8 cellular contexts compared by ENCODE assay signal in the genomic region with DNA sequence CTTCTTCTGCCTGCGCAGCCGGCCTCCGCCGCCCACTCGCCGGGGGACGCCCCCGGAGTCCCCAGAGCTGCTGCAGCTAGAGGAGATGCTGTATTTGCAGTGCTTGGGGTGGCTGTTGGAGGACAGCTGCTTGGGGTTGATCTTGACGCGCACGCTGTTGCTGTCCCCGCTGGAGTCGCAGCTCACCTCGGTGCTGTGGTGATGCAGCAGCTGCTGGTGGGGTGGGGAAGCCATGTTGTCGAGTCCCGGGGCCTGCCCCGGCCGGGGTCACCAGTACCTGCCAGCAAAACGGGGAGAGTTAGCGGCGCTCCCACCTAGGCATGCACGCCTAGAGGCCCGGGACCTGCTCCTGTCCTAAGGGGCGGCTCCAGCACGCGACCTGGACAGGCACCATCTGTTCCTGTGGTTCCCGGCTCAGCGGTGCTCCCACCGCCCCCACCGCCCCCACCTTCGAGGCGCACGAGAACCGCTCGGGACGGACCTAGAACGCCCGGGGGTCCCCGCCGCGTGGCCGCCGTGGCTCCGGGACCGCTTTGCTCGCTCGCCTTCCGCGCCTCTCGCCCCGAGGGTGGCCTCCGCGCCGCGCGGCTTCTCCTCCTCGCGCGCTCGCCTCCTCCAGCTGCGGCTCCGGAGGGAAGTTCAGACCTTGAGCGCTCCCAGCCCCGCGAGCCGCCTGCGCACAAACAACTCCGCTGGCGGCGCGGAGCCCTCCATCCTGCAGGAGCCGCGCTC.
DNase-seq lines count a peak whose midpoint lies in the region; ATAC-seq lines count a peak whose summit lies in the region.

No MANE protein-coding gene starts in this region.

- H3K9me3 Mint-ChIP-seq in memory B cell, result no peaks in the 10 kb centered on the region

- peak overlapping the region; percentile 79 for H3K4me3 Mint-ChIP-seq in memory B cell

- H3K36me3 Mint-ChIP-seq in memory B cell, result no peaks in the 10 kb centered on the region

- no peak overlapping the region for H3K27ac Mint-ChIP-seq in memory B cell

- DNase-seq in COLO668 (lab: John Stamatoyannopoulos, UW; ENCODE audit: unreplicated experiment) (peak; percentile 77), NCI-H1092 treated with DMSO at 0.1 percent for 48 hours (lab: John Stamatoyannopoulos, UW) (peak; percentile 29), memory B cell (ENCODE audit: low spot score in 2 of 2) (peak; percentile 33 to 53)
- DNase-seq in activated CD4-positive, alpha-beta T cell treated with anti-CD3 and anti-CD28 coated beads, Interleukin-2, amount 50 U/mL, for 1 hour, result peak; percentile 43
- DNase-seq in effector CD4-positive, alpha-beta T cell, result peak; percentile 22
- DNase-seq in stimulated activated CD8-positive, alpha-beta memory T cell treated with anti-CD3 and anti-CD28 coated beads, Interleukin-4, amount 100 ng/mL, for 24 hours (ENCODE audit: low read depth), result peak; percentile 12

- peaks cover 15% of the 10 kb centered on the region for H3K4me1 Mint-ChIP-seq in memory B cell

- peaks cover 4% of the 10 kb centered on the region for H3K27me3 Mint-ChIP-seq in memory B cell

- ATAC-seq in GM21515 (IDR thresholded peaks at IDR 0.05; ENCODE audit: unreplicated experiment), result peak; percentile 33
- ATAC-seq in memory B cell (ENCODE audit: low read depth), result peak; percentile 49
- ATAC-seq in GM18907 (IDR thresholded peaks at IDR 0.05; ENCODE audit: unreplicated experiment), result no peak

Comparison
In these comparisons a context has a peak if more than half of its experiments do, and no peak if none do; other contexts are left out.
1. DNase-seq: peak in every context shown above with its lines; median percentile 77 in COLO668; 43 in activated CD4-positive, alpha-beta T cell treated with anti-CD3 and anti-CD28 coated beads, Interleukin-2, amount 50 U/mL, for 1 hour; 43 in memory B cell; 29 in NCI-H1092 treated with DMSO at 0.1 percent for 48 hours; 22 in effector CD4-positive, alpha-beta T cell; 12 in stimulated activated CD8-positive, alpha-beta memory T cell treated with anti-CD3 and anti-CD28 coated beads, Interleukin-4, amount 100 ng/mL, for 24 hours.